Comparison of ENCODE assay signal across 8 cellular contexts in the genomic region with DNA sequence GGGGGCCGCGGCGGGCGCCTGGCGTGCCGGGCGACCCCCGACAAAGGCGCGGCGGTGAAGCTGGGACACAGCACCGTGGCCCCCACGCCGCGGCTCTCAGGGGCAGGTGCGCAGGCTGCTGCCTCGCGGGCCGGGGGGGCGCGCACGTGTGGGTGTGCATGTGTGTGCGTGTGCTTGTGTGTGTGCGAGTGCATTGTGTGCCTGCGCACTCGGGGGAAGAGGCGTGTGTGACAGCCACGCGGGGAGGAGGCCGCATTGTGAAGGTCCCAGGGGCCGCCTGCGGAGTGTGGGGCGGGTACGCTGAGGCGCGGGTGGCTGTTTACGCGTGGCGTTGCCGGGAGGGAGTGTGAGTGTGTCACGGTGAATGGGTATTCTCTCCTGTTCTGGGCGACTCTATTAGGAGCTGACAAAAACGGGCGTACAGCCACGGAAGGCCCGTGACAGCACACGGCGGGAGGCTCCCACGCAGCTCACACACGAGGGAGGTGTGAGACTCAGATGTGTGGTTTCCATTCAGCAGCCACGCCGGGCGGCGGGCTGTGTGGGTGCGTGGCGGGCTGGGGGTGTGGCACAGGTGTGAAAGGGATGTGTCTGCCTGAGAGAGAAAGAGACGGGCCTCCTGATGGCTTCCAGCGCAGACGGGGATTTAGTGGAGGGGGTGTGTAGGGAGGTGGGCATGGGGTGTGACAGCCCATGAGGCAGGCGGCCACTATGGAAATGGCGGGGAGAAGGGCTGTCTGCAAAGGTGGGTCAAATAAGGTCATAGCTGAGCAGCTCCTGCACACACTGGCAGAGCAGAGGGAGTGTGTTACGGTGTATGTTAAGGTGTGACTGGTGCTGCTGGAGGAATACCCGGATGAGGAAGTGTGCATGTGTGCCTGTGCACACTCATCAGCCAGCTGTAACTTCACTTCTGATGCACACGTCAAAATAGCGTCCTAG. TPM values are rescaled to one million over a fixed set of nuclear protein-coding genes. Genes with fewer than 3 reads are reported as not detected.
DNase-seq lines count a peak whose midpoint lies in the region; ATAC-seq, FAIRE-seq and TF ChIP-seq lines count a peak whose summit lies in the region.

No MANE protein-coding gene starts in this region.

- TF ChIP-seq CTCF in A549 (IDR thresholded peaks at IDR 0.05) (no peak), body of pancreas (IDR thresholded peaks at IDR 0.05) (no peak), HepG2 (CRISPR knock-in tag; IDR thresholded peaks at IDR 0.05) (no peak)

- H4K20me1 ChIP-seq in HepG2 (ENCODE audit: insufficient read depth, low read length), result no peaks in the 10 kb centered on the region; the same call in 1 of the 2 replicates

- in situ Hi-C loops in HepG2 (cut with HindIII; ENCODE audit: extremely low pct_ligation_motif_present, low pct_unique_long_range_greater_than_20kb), result no loop called here

- BruUV-seq in HepG2 (replicated peaks; lab: Mats Ljungman, UMichigan), result no TSS peak

- intact Hi-C loops in body of pancreas (cut with DNase I) (no loop called here), HepG2 (cut with micrococcal nuclease; ENCODE audit: unreplicated experiment) (loop anchor here (1.0 kb wide), 1 partner anchor 30 kb away; no protein-coding TSS in a partner anchor)

- FAIRE-seq in A549 (lab: Jason Lieb, UNC), result no peak
- no peak for FAIRE-seq in HepG2 (lab: Jason Lieb, UNC)

- TF ChIP-seq POLR2A in A549 (IDR thresholded peaks at IDR 0.05; ENCODE audit: low read length), result no peak
- TF ChIP-seq POLR2A in body of pancreas (IDR thresholded peaks at IDR 0.05), result no peak
- no peak for TF ChIP-seq POLR2A in HepG2 (IDR thresholded peaks at IDR 0.05; ENCODE audit: insufficient read depth in 1 of 2, low read depth in 2 of 2, low read length in 2 of 2)

- 73% methylated on average over 34 of the region's 65 CpGs for WGBS in A549 (ENCODE audit: missing lambda C conversion rate)
- 20 to 25% methylated on average over 43 to 61 of the region's 65 CpGs for WGBS in body of pancreas, 2 donors
- WGBS in HepG2 (ENCODE audit: low lambda C conversion rate), result 75% methylated on average over 40 of the region's 65 CpGs

- H3K27me3 ChIP-seq in SJCRH30 (0 out of 2 replicates have a peak, but pooled peaks cover 3% of the 10 kb centered on the region), body of pancreas (no peaks in the 10 kb centered on the region), HepG2 (ENCODE audit: control insufficient read depth in 1 of 2, insufficient read depth in 2 of 2, low read length in 2 of 2) (peaks cover 2 to 7% of the 10 kb centered on the region in 2 experiments)

- no peaks in the 10 kb centered on the region for H3K36me3 ChIP-seq in SJCRH30
- no peaks in the 10 kb centered on the region for H3K36me3 ChIP-seq in body of pancreas (replicated peaks in 1 of 2; ENCODE audit: insufficient read depth in 1 of 2, low read depth in 2 of 2)
- H3K36me3 ChIP-seq in HepG2 (replicated peaks in 1 of 2; ENCODE audit: control insufficient read depth in 1 of 2, insufficient read depth in 2 of 2, low read length in 2 of 2), result no peaks in the 10 kb centered on the region

- CTCF ChIA-PET in A549 (lab: Yijun Ruan, JAX) (interaction anchor here (1.5 to 1.8 kb wide), 2 partner anchors 20 to 504 kb away, joined by 3 to 5 read pairs; no protein-coding TSS in a partner anchor), HepG2 (lab: Yijun Ruan, JAX; ENCODE audit: low intra/inter-chr PET ratio, low total read pairs) (no interaction called here)

- POLR2A ChIA-PET in A549 (lab: Yijun Ruan, JAX) (no interaction called here), HepG2 (lab: Yijun Ruan, JAX) (no interaction called here)

- no peak overlapping the region for H2AFZ ChIP-seq in HepG2 (ENCODE audit: low read length)

- H3K4me2 ChIP-seq in A549 (peak overlapping the region; percentile 73), HepG2 (ENCODE audit: low read depth, low read length) (peak overlapping the region; percentile 76)

- H3K4me3 ChIP-seq in A549 (peak overlapping the region; percentile 58), SJCRH30 (peak overlapping the region; percentile 56), body of pancreas (peak overlapping the region in 1 of 2 donors; percentile 13), HepG2 (replicated peaks in 1 of 3; ENCODE audit: insufficient read depth in 1 of 3, low read depth in 2 of 3, low read length in 3 of 3) (peak overlapping the region; percentile 30 to 67 (median 62); a peak in 4 of 6 replicates)

- H3K9me3 ChIP-seq in A549, result 0 out of 3 replicates have a peak, but pooled peaks cover 3% of the 10 kb centered on the region
- H3K9me3 ChIP-seq in SJCRH30 (replicated peaks), result no peaks in the 10 kb centered on the region
- no peaks in the 10 kb centered on the region for H3K9me3 ChIP-seq in body of pancreas
- H3K9me3 ChIP-seq in HepG2 (ENCODE audit: low read length), result no peaks in the 10 kb centered on the region

- TF ChIP-seq RAD21 in A549 (conservative IDR thresholded peaks at IDR 0.05 in 1 of 2, IDR thresholded peaks at IDR 0.05 in 1 of 2) (no peak), HepG2 (CRISPR knock-in tag; IDR thresholded peaks at IDR 0.05) (no peak)

- H3K4me1 ChIP-seq in A549 (peaks cover 6% of the 10 kb centered on the region; the same call in 1 of the 3 replicates), SJCRH30 (no peaks in the 10 kb centered on the region), body of pancreas (peaks cover 14% of the 10 kb centered on the region), HepG2 (ENCODE audit: insufficient read depth, low read length) (peaks cover 21% of the 10 kb centered on the region)

- DNase-seq in A549 (ENCODE audit: low read depth in 1 of 2, low spot score in 1 of 2), result no peak
- no peak for DNase-seq in SJCRH30
- peak in 3 of 4 donors; percentile 9 to 20 (median 19) for DNase-seq in body of pancreas
- no peak for DNase-seq in HepG2 (ENCODE audit: low spot score)
- peak; percentile 28 for DNase-seq in stimulated activated CD8-positive, alpha-beta memory T cell treated with anti-CD3 and anti-CD28 coated beads, Interleukin-4, amount 100 ng/mL, for 24 hours (ENCODE audit: low read depth)
- no peak for DNase-seq in effector CD4-positive, alpha-beta T cell

- ATAC-seq in A549 (no peak), GM21360 (IDR thresholded peaks at IDR 0.05; ENCODE audit: unreplicated experiment) (peak; percentile 33), body of pancreas (peak; percentile 15), HepG2 (peak; percentile 17; the same call in 1 of the 3 replicates), GM19395 (IDR thresholded peaks at IDR 0.05; ENCODE audit: unreplicated experiment) (no peak)

- H3K79me2 ChIP-seq in HepG2 (ENCODE audit: insufficient read depth, low read length), result no peaks in the 10 kb centered on the region

- H3K27ac ChIP-seq in A549 (peak overlapping the region; percentile 62 to 81), SJCRH30 (no peak overlapping the region), body of pancreas (no peak overlapping the region), HepG2 (ENCODE audit: extremely low read length, insufficient read depth, low read length) (no peak overlapping the region)

- TF ChIP-seq EP300 in A549 (IDR thresholded peaks at IDR 0.05), result no peak
- no peak for TF ChIP-seq EP300 in HepG2 (IDR thresholded peaks at IDR 0.05; ENCODE audit: low read depth in 2 of 2, low read length in 2 of 2)
- TF ChIP-seq EP300 in HepG2 (CRISPR knock-in tag; IDR thresholded peaks at IDR 0.05; ENCODE audit: borderline replicate concordance), result no peak; the same call in 1 of the 2 replicates

- H3K9ac ChIP-seq in HepG2 (ENCODE audit: insufficient read depth, low read depth, low read length), result peak overlapping the region; percentile 49

RNA-seq across cellular contexts. Expression of a gene that starts 0.7 kb away (rescaled TPM):
- polyA plus RNA-seq in A549 (2011; rRNA removed), result 3.8 and 4.2 TPM in 2 replicates
- polyA plus RNA-seq in A549 (2012; cell fraction: cytosol; rRNA removed), result 7.8 and 10.8 TPM in 2 replicates
- polyA plus RNA-seq in A549 (2012; cell fraction: nucleus; rRNA removed), result 10.7 and 16.3 TPM in 2 replicates
- polyA plus RNA-seq in A549 (2017; fragmentation: RNase III; extraction: RNeasy Plus Mini Kit Qiagen cat#74134 plus additional on column Dnase treatment), result 5.5 to 6.2 TPM (median 5.5 TPM) in 3 replicates
- polyA minus RNA-seq in A549 (2011; rRNA and poly(A)+ RNA removed), result 1.8 and 2.1 TPM in 2 replicates
- 10.7 and 10.9 TPM in 2 replicates for total RNA-seq in SJCRH30 (2014; rRNA removed; shearing (Covaris generic))
- 10 to 100 TPM in 1 of 2 donors, 1 to 10 TPM in 1; 8.3 to 14.2 TPM for total RNA-seq in body of pancreas
- total RNA-seq in HepG2 (2016; rRNA removed; fragmentation: Illumina TruSeq; extraction: Trizol), result 13.5 and 25.1 TPM in 2 replicates
- total RNA-seq in HepG2 (2016; cell fraction: cytosol; rRNA removed; fragmentation: Illumina TruSeq; extraction: Trizol; ENCODE audit: low read depth), result 11.1 and 12.1 TPM in 2 replicates
- 12.9 and 25.2 TPM in 2 replicates for total RNA-seq in HepG2 (2016; cell fraction: insoluble cytoplasmic fraction; rRNA removed; fragmentation: Illumina TruSeq; extraction: Trizol)
- 17.4 and 19.2 TPM in 2 replicates for total RNA-seq in HepG2 (2016; cell fraction: membrane; rRNA removed; fragmentation: Illumina TruSeq; extraction: Trizol)
- total RNA-seq in HepG2 (2016; cell fraction: nucleus; rRNA removed; fragmentation: Illumina TruSeq; extraction: Trizol), result 22.7 and 24.9 TPM in 2 replicates
- polyA plus RNA-seq in HepG2 (2011; rRNA removed), result 20.4 and 31.7 TPM in 2 replicates
- 24.7 and 33.2 TPM in 2 replicates for polyA plus RNA-seq in HepG2 (2011; cell fraction: cytosol; rRNA removed)
- 25.3 and 29.3 TPM in 2 replicates for polyA plus RNA-seq in HepG2 (2011; cell fraction: nucleus; rRNA removed)
- polyA plus RNA-seq in HepG2 (2012), result 12.3 and 15.4 TPM in 2 replicates
- 13.5 and 14.7 TPM in 2 replicates for polyA plus RNA-seq in HepG2 (2016; cell fraction: cytosol; fragmentation: Illumina TruSeq; extraction: Trizol; ENCODE audit: low read depth)
- polyA plus RNA-seq in HepG2 (2016; cell fraction: insoluble cytoplasmic fraction; fragmentation: Illumina TruSeq; extraction: Trizol; ENCODE audit: low read depth), result 12.3 and 15.0 TPM in 2 replicates
- polyA plus RNA-seq in HepG2 (2016; cell fraction: membrane; fragmentation: Illumina TruSeq; extraction: Trizol; ENCODE audit: low read depth), result 18.5 and 19.8 TPM in 2 replicates
- 39.4 and 41.1 TPM in 2 replicates for polyA plus RNA-seq in HepG2 (2016; cell fraction: nucleus; fragmentation: Illumina TruSeq; extraction: Trizol; ENCODE audit: insufficient read depth, low read depth)
- 19.7 and 24.8 TPM in 2 replicates for polyA minus RNA-seq in HepG2 (2011; rRNA and poly(A)+ RNA removed; ENCODE audit: low replicate concordance)
- polyA minus RNA-seq in HepG2 (2011; cell fraction: cytosol; rRNA and poly(A)+ RNA removed), result 10.5 and 11.6 TPM in 2 replicates
- polyA minus RNA-seq in HepG2 (2011; cell fraction: nucleus; rRNA and poly(A)+ RNA removed), result 5.3 and 7.3 TPM in 2 replicates

RNA-seq across cellular contexts. Expression of a gene that starts 31.5 kb away (rescaled TPM):
- polyA plus RNA-seq in A549 (2011; rRNA removed) (38.7 and 40.5 TPM in 2 replicates), A549 (2017; fragmentation: RNase III; extraction: RNeasy Plus Mini Kit Qiagen cat#74134 plus additional on column Dnase treatment) (60.2 to 65.7 TPM (median 64.5 TPM) in 3 replicates), HepG2 (2011; rRNA removed) (34.3 and 43.5 TPM in 2 replicates)
- 85.9 and 103 TPM in 2 replicates for polyA plus RNA-seq in A549 (2012; cell fraction: cytosol; rRNA removed)
- polyA plus RNA-seq in A549 (2012; cell fraction: nucleus; rRNA removed), result 175 and 192 TPM in 2 replicates
- 79.0 and 89.3 TPM in 2 replicates for polyA minus RNA-seq in A549 (2011; rRNA and poly(A)+ RNA removed)
- total RNA-seq in SJCRH30 (2014; rRNA removed; shearing (Covaris generic)), result 179 and 182 TPM in 2 replicates
- total RNA-seq in body of pancreas (1 to 10 TPM; 3.9 to 5.9 TPM), HepG2 (2016; rRNA removed; fragmentation: Illumina TruSeq; extraction: Trizol) (133 and 134 TPM in 2 replicates)
- total RNA-seq in HepG2 (2016; cell fraction: cytosol; rRNA removed; fragmentation: Illumina TruSeq; extraction: Trizol; ENCODE audit: low read depth), result 22.3 and 24.9 TPM in 2 replicates
- 115 and 130 TPM in 2 replicates for total RNA-seq in HepG2 (2016; cell fraction: insoluble cytoplasmic fraction; rRNA removed; fragmentation: Illumina TruSeq; extraction: Trizol)
- 33.8 and 39.4 TPM in 2 replicates for total RNA-seq in HepG2 (2016; cell fraction: membrane; rRNA removed; fragmentation: Illumina TruSeq; extraction: Trizol)
- total RNA-seq in HepG2 (2016; cell fraction: nucleus; rRNA removed; fragmentation: Illumina TruSeq; extraction: Trizol), result 68.8 and 75.2 TPM in 2 replicates
- 28.9 and 46.8 TPM in 2 replicates for polyA plus RNA-seq in HepG2 (2011; cell fraction: cytosol; rRNA removed)
- 34.6 and 57.1 TPM in 2 replicates for polyA plus RNA-seq in HepG2 (2011; cell fraction: nucleus; rRNA removed)
- 19.7 and 32.1 TPM in 2 replicates for polyA plus RNA-seq in HepG2 (2012)
- polyA plus RNA-seq in HepG2 (2016; cell fraction: cytosol; fragmentation: Illumina TruSeq; extraction: Trizol; ENCODE audit: low read depth), result 7.2 and 8.0 TPM in 2 replicates
- polyA plus RNA-seq in HepG2 (2016; cell fraction: insoluble cytoplasmic fraction; fragmentation: Illumina TruSeq; extraction: Trizol; ENCODE audit: low read depth), result 74.7 and 93.0 TPM in 2 replicates
- polyA plus RNA-seq in HepG2 (2016; cell fraction: membrane; fragmentation: Illumina TruSeq; extraction: Trizol; ENCODE audit: low read depth), result 14.0 and 16.6 TPM in 2 replicates
- polyA plus RNA-seq in HepG2 (2016; cell fraction: nucleus; fragmentation: Illumina TruSeq; extraction: Trizol; ENCODE audit: insufficient read depth, low read depth), result 65.8 and 73.2 TPM in 2 replicates
- 166 and 435 TPM in 2 replicates for polyA minus RNA-seq in HepG2 (2011; rRNA and poly(A)+ RNA removed; ENCODE audit: low replicate concordance)
- 38.0 and 60.1 TPM in 2 replicates for polyA minus RNA-seq in HepG2 (2011; cell fraction: cytosol; rRNA and poly(A)+ RNA removed)
- polyA minus RNA-seq in HepG2 (2011; cell fraction: nucleus; rRNA and poly(A)+ RNA removed), result 20.4 and 28.2 TPM in 2 replicates

RNA-seq across cellular contexts. Expression of a gene that starts 39.2 kb away (rescaled TPM):
- polyA plus RNA-seq in A549 (2011; rRNA removed) (13.5 and 17.5 TPM in 2 replicates), A549 (2017; fragmentation: RNase III; extraction: RNeasy Plus Mini Kit Qiagen cat#74134 plus additional on column Dnase treatment) (15.3 to 21.0 TPM (median 19.5 TPM) in 3 replicates), HepG2 (2011; rRNA removed) (25.4 and 35.4 TPM in 2 replicates)
- polyA plus RNA-seq in A549 (2012; cell fraction: cytosol; rRNA removed), result 29.8 and 44.2 TPM in 2 replicates
- polyA plus RNA-seq in A549 (2012; cell fraction: nucleus; rRNA removed), result 65.6 and 66.2 TPM in 2 replicates
- polyA minus RNA-seq in A549 (2011; rRNA and poly(A)+ RNA removed), result 21.4 TPM in 2 replicates
- total RNA-seq in SJCRH30 (2014; rRNA removed; shearing (Covaris generic)), result 24.4 and 24.8 TPM in 2 replicates
- total RNA-seq in body of pancreas (10 to 100 TPM; 31.4 to 31.6 TPM), HepG2 (2016; rRNA removed; fragmentation: Illumina TruSeq; extraction: Trizol) (16.0 and 25.8 TPM in 2 replicates)
- total RNA-seq in HepG2 (2016; cell fraction: cytosol; rRNA removed; fragmentation: Illumina TruSeq; extraction: Trizol; ENCODE audit: low read depth), result 5.2 and 7.7 TPM in 2 replicates
- total RNA-seq in HepG2 (2016; cell fraction: insoluble cytoplasmic fraction; rRNA removed; fragmentation: Illumina TruSeq; extraction: Trizol), result 18.1 and 26.7 TPM in 2 replicates
- 14.2 and 15.9 TPM in 2 replicates for total RNA-seq in HepG2 (2016; cell fraction: membrane; rRNA removed; fragmentation: Illumina TruSeq; extraction: Trizol)
- total RNA-seq in HepG2 (2016; cell fraction: nucleus; rRNA removed; fragmentation: Illumina TruSeq; extraction: Trizol), result 19.5 and 20.8 TPM in 2 replicates
- polyA plus RNA-seq in HepG2 (2011; cell fraction: cytosol; rRNA removed), result 20.8 and 29.8 TPM in 2 replicates
- polyA plus RNA-seq in HepG2 (2011; cell fraction: nucleus; rRNA removed), result 39.0 and 41.7 TPM in 2 replicates
- 13.0 and 16.0 TPM in 2 replicates for polyA plus RNA-seq in HepG2 (2012)
- polyA plus RNA-seq in HepG2 (2016; cell fraction: cytosol; fragmentation: Illumina TruSeq; extraction: Trizol; ENCODE audit: low read depth), result 5.6 and 6.4 TPM in 2 replicates
- 14.3 TPM in 2 replicates for polyA plus RNA-seq in HepG2 (2016; cell fraction: insoluble cytoplasmic fraction; fragmentation: Illumina TruSeq; extraction: Trizol; ENCODE audit: low read depth)
- 9.6 and 10.9 TPM in 2 replicates for polyA plus RNA-seq in HepG2 (2016; cell fraction: membrane; fragmentation: Illumina TruSeq; extraction: Trizol; ENCODE audit: low read depth)
- polyA plus RNA-seq in HepG2 (2016; cell fraction: nucleus; fragmentation: Illumina TruSeq; extraction: Trizol; ENCODE audit: insufficient read depth, low read depth), result 34.7 and 36.4 TPM in 2 replicates
- polyA minus RNA-seq in HepG2 (2011; rRNA and poly(A)+ RNA removed; ENCODE audit: low replicate concordance), result 60.4 and 130 TPM in 2 replicates
- polyA minus RNA-seq in HepG2 (2011; cell fraction: cytosol; rRNA and poly(A)+ RNA removed), result 12.0 and 12.9 TPM in 2 replicates
- 12.6 and 20.5 TPM in 2 replicates for polyA minus RNA-seq in HepG2 (2011; cell fraction: nucleus; rRNA and poly(A)+ RNA removed)

RNA-seq across cellular contexts. Expression of a gene that starts 43.0 kb away (rescaled TPM):
- polyA plus RNA-seq in A549 (2011; rRNA removed), result 9.7 and 10.7 TPM in 2 replicates
- 15.1 and 18.9 TPM in 2 replicates for polyA plus RNA-seq in A549 (2012; cell fraction: cytosol; rRNA removed)
- 73.1 and 77.2 TPM in 2 replicates for polyA plus RNA-seq in A549 (2012; cell fraction: nucleus; rRNA removed)
- polyA plus RNA-seq in A549 (2017; fragmentation: RNase III; extraction: RNeasy Plus Mini Kit Qiagen cat#74134 plus additional on column Dnase treatment), result 8.1 to 13.2 TPM (median 11.7 TPM) in 3 replicates
- polyA minus RNA-seq in A549 (2011; rRNA and poly(A)+ RNA removed), result 20.7 and 25.8 TPM in 2 replicates
- 5.4 and 6.1 TPM in 2 replicates for total RNA-seq in SJCRH30 (2014; rRNA removed; shearing (Covaris generic))
- 10 to 100 TPM; 21.4 to 34.0 TPM for total RNA-seq in body of pancreas
- 0.24 and 0.42 TPM in 2 replicates for total RNA-seq in HepG2 (2016; rRNA removed; fragmentation: Illumina TruSeq; extraction: Trizol)
- 0.09 and 0.30 TPM in 2 replicates for total RNA-seq in HepG2 (2016; cell fraction: cytosol; rRNA removed; fragmentation: Illumina TruSeq; extraction: Trizol; ENCODE audit: low read depth)
- total RNA-seq in HepG2 (2016; cell fraction: insoluble cytoplasmic fraction; rRNA removed; fragmentation: Illumina TruSeq; extraction: Trizol), result 0.13 and 0.30 TPM in 2 replicates
- 0.56 and 0.72 TPM in 2 replicates for total RNA-seq in HepG2 (2016; cell fraction: membrane; rRNA removed; fragmentation: Illumina TruSeq; extraction: Trizol)
- total RNA-seq in HepG2 (2016; cell fraction: nucleus; rRNA removed; fragmentation: Illumina TruSeq; extraction: Trizol), result 1.0 and 2.3 TPM in 2 replicates
- polyA plus RNA-seq in HepG2 (2011; rRNA removed), result 14.5 and 17.9 TPM in 2 replicates
- polyA plus RNA-seq in HepG2 (2011; cell fraction: cytosol; rRNA removed), result 12.3 and 15.2 TPM in 2 replicates
- 97.1 and 99.3 TPM in 2 replicates for polyA plus RNA-seq in HepG2 (2011; cell fraction: nucleus; rRNA removed)
- polyA plus RNA-seq in HepG2 (2012), result 7.0 and 10.3 TPM in 2 replicates
- polyA plus RNA-seq in HepG2 (2016; cell fraction: cytosol; fragmentation: Illumina TruSeq; extraction: Trizol; ENCODE audit: low read depth), result 0.44 and 0.71 TPM in 2 replicates
- 0.98 and 1.0 TPM in 2 replicates for polyA plus RNA-seq in HepG2 (2016; cell fraction: insoluble cytoplasmic fraction; fragmentation: Illumina TruSeq; extraction: Trizol; ENCODE audit: low read depth)
- 0.39 and 0.88 TPM in 2 replicates for polyA plus RNA-seq in HepG2 (2016; cell fraction: membrane; fragmentation: Illumina TruSeq; extraction: Trizol; ENCODE audit: low read depth)
- polyA plus RNA-seq in HepG2 (2016; cell fraction: nucleus; fragmentation: Illumina TruSeq; extraction: Trizol; ENCODE audit: insufficient read depth, low read depth), result 2.9 and 3.4 TPM in 2 replicates
- 33.1 and 57.2 TPM in 2 replicates for polyA minus RNA-seq in HepG2 (2011; rRNA and poly(A)+ RNA removed; ENCODE audit: low replicate concordance)
- polyA minus RNA-seq in HepG2 (2011; cell fraction: cytosol; rRNA and poly(A)+ RNA removed), result 6.9 and 10.2 TPM in 2 replicates
- polyA minus RNA-seq in HepG2 (2011; cell fraction: nucleus; rRNA and poly(A)+ RNA removed), result 15.7 and 18.6 TPM in 2 replicates

Comparison
In these comparisons a context has a peak if more than half of its experiments do, and no peak if none do; other contexts are left out.
1. ATAC-seq: peak in GM21360 (single experiment), body of pancreas (single experiment) and HepG2 (single experiment); none in A549 (0 of 2) and GM19395 (single experiment).
2. DNase-seq: peak in body of pancreas (3 of 4) and stimulated activated CD8-positive, alpha-beta memory T cell treated with anti-CD3 and anti-CD28 coated beads, Interleukin-4, amount 100 ng/mL, for 24 hours (single experiment); none in A549 (0 of 2), SJCRH30 (0 of 2), HepG2 (single experiment) and effector CD4-positive, alpha-beta T cell (single experiment).
3. H3K27ac ChIP-seq: peak in A549 (2 of 2); none in SJCRH30 (single experiment), body of pancreas (0 of 4) and HepG2 (single experiment).